16 cellular contexts compared by ENCODE assay signal in the genomic region with DNA sequence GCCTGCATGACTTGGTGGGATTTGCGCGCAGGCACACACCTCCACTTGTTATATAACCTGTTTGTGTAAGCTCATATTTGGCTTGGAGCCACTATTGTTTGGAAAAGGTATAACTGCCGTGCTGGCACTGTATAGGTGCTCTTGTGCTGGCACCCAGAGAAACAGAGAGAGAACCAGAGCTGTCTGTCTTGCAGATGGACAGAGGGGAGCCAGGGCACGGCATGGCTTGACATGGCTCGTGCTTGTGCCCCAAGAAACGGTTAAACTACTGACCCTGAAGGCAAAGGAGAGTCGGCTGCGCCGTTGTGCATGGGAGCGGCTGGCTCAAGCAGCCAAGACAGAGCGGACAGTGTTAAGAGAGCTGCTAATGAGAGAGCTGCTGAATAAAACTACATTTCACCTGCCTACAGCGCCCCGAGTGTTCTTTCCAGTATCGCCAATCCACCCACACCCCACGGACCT. TPM values are rescaled to one million over a fixed set of nuclear protein-coding genes. Genes with fewer than 3 reads are reported as not detected.
A peak's percentile ranks its signal among the peaks of the same experiment; 100 is the strongest.
DNase-seq lines count a peak whose midpoint lies in the region; ATAC-seq, FAIRE-seq and TF ChIP-seq lines count a peak whose summit lies in the region.
"Had no signal": no experiment of that assay in that cellular context is flagged by ENCODE, and none has a peak within 500 bp of the region (broad histone marks: within the 10 kb centered on the region; RNA-seq: fewer than 3 reads in every experiment).

No MANE protein-coding gene starts in this region.

- H3F3A ChIP-seq in GM23338 (replicated peaks; ENCODE audit: low read depth) (0 out of 2 replicates have a peak, but pooled peaks cover 6% of the 10 kb centered on the region), PC-3 (ENCODE audit: low read length, unreplicated experiment) (no peaks in the 10 kb centered on the region)

- no peaks in the 10 kb centered on the region for H3K9me3 Mint-ChIP-seq in GM23338
- H3K9me3 Mint-ChIP-seq in activated CD4-positive, alpha-beta T cell treated with anti-CD3 and anti-CD28 coated beads, Interleukin-2, amount 10 ng/mL, durations not matched to agents 24 days and 14 days, result no peaks in the 10 kb centered on the region
- H3K9me3 Mint-ChIP-seq: brain, neural progenitor cell had no signal

- H3K27ac Mint-ChIP-seq in GM23338, result peak overlapping the region; percentile 93
- H3K27ac Mint-ChIP-seq in activated CD4-positive, alpha-beta T cell treated with anti-CD3 and anti-CD28 coated beads, Interleukin-2, amount 10 ng/mL, durations not matched to agents 24 days and 14 days, result no peak overlapping the region
- H3K27ac Mint-ChIP-seq: brain, neural progenitor cell had no signal

- CTCF ChIA-PET in PC-3 (lab: Charles Lee), result no interaction called here

- H4K20me1 ChIP-seq in GM23338 (replicated peaks; ENCODE audit: insufficient read depth) (no peaks in the 10 kb centered on the region), PC-3 (ENCODE audit: low read length) (no peaks in the 10 kb centered on the region)

- H3K9me3 ChIP-seq in PC-3 (ENCODE audit: low read length), result no peaks in the 10 kb centered on the region
- H3K9me3 ChIP-seq: BE2C, right atrium auricular region had no signal

- intact Hi-C loops in PC-3 (cut with micrococcal nuclease), result no loop called here
- intact Hi-C loops in activated CD4-positive, alpha-beta T cell treated with anti-CD3 and anti-CD28 coated beads, Interleukin-2, amount 10 ng/mL, durations not matched to agents 24 days and 14 days (cut with micrococcal nuclease), result no loop called here

- FAIRE-seq in GM19239 (lab: Jason Lieb, UNC), result no peak

- H3K4me1 Mint-ChIP-seq in GM23338, result peaks cover 87% of the 10 kb centered on the region
- no peaks in the 10 kb centered on the region for H3K4me1 Mint-ChIP-seq in activated CD4-positive, alpha-beta T cell treated with anti-CD3 and anti-CD28 coated beads, Interleukin-2, amount 10 ng/mL, durations not matched to agents 24 days and 14 days
- H3K4me1 Mint-ChIP-seq: neural progenitor cell had no signal

- peak overlapping the region; percentile 53 for H3K27ac ChIP-seq in GM23338 (ENCODE audit: low read depth)
- no peak overlapping the region for H3K27ac ChIP-seq in PC-3 (ENCODE audit: low read length)
- H3K27ac ChIP-seq: neural progenitor cell, right atrium auricular region had no signal

- H2AFZ ChIP-seq in GM23338 (no peak overlapping the region), PC-3 (ENCODE audit: low read length) (no peak overlapping the region)
- H2AFZ ChIP-seq: neural progenitor cell had no signal

- H3K4me2 ChIP-seq in GM23338, result peak overlapping the region; percentile 60
- H3K4me2 ChIP-seq in PC-3 (ENCODE audit: low read length), result no peak overlapping the region
- H3K4me2 ChIP-seq: neural progenitor cell had no signal

- peaks cover 8% of the 10 kb centered on the region for H3K27me3 Mint-ChIP-seq in GM23338 (ENCODE audit: insufficient read depth, low read depth, poor library complexity)
- peaks cover 7% of the 10 kb centered on the region for H3K27me3 Mint-ChIP-seq in activated CD4-positive, alpha-beta T cell treated with anti-CD3 and anti-CD28 coated beads, Interleukin-2, amount 10 ng/mL, durations not matched to agents 24 days and 14 days

- H3K9ac ChIP-seq in PC-3 (ENCODE audit: low read length), result no peak overlapping the region
- H3K9ac ChIP-seq: neural progenitor cell had no signal

- H3K9me2 ChIP-seq in GM23338 (ENCODE audit: insufficient read depth) (no peaks in the 10 kb centered on the region), PC-3 (replicated peaks; ENCODE audit: low read length) (no peaks in the 10 kb centered on the region)

- H3K4me1 ChIP-seq in GM23338 (ENCODE audit: insufficient read depth) (peaks cover 80% of the 10 kb centered on the region), PC-3 (ENCODE audit: insufficient read depth, low read length) (peaks cover 17% of the 10 kb centered on the region)
- H3K4me1 ChIP-seq: right atrium auricular region had no signal

- TF ChIP-seq CTCF in GM23338 (conservative IDR thresholded peaks at IDR 0.05; ENCODE audit: low read depth in 2 of 2) (no peak; a peak in 1 of 4 replicates), PC-3 (conservative IDR thresholded peaks at IDR 0.05; ENCODE audit: low read depth, low read length) (no peak)

- POLR2A ChIA-PET in PC-3 (lab: Charles Lee; ENCODE audit: unreplicated experiment), result no interaction called here

- H3K36me3 ChIP-seq in GM23338 (ENCODE audit: insufficient read depth) (no peaks in the 10 kb centered on the region), PC-3 (ENCODE audit: low read depth, low read length) (no peaks in the 10 kb centered on the region)
- H3K36me3 ChIP-seq: neural progenitor cell, right atrium auricular region had no signal

- H3K79me2 ChIP-seq in GM23338 (replicated peaks; ENCODE audit: insufficient read depth) (peaks cover 66% of the 10 kb centered on the region), PC-3 (ENCODE audit: low read length) (no peaks in the 10 kb centered on the region)

- peaks cover 5% of the 10 kb centered on the region; the same call in 2 of the 3 replicates for H3K36me3 Mint-ChIP-seq in GM23338 (ENCODE audit: low read depth)
- H3K36me3 Mint-ChIP-seq in activated CD4-positive, alpha-beta T cell treated with anti-CD3 and anti-CD28 coated beads, Interleukin-2, amount 10 ng/mL, durations not matched to agents 24 days and 14 days (ENCODE audit: low read depth), result no peaks in the 10 kb centered on the region
- H3K36me3 Mint-ChIP-seq: brain, neural progenitor cell had no signal

- DNase-seq in GM23338 (ENCODE audit: low spot score), result no peak
- peak; percentile 62 for DNase-seq in NCI-H2029 treated with DMSO at 0.1 percent for 48 hours (lab: John Stamatoyannopoulos, UW)
- peak; percentile 24 for DNase-seq in PC-3
- peak; percentile 3 to 11 for DNase-seq in lung microvascular endothelial cell (ENCODE audit: low read depth in 2 of 2)
- DNase-seq in GM19239 (ENCODE audit: insufficient read length, low spot score), result no peak
- DNase-seq in activated CD4-positive, alpha-beta T cell treated with anti-CD3 and anti-CD28 coated beads, Interleukin-2, amount 10 ng/mL, durations not matched to agents 24 days and 14 days, result no peak
- DNase-seq: activated naive CD4-positive, alpha-beta T cell; BE2C; MV-4-11; trophoblast cell had no signal

- H3K4me3 ChIP-seq in GM23338 (no peak overlapping the region), PC-3 (ENCODE audit: low read length) (no peak overlapping the region)
- H3K4me3 ChIP-seq: lung, neural progenitor cell, right atrium auricular region had no signal

- H3K4me3 Mint-ChIP-seq in GM23338, result no peak overlapping the region
- H3K4me3 Mint-ChIP-seq in activated CD4-positive, alpha-beta T cell treated with anti-CD3 and anti-CD28 coated beads, Interleukin-2, amount 10 ng/mL, durations not matched to agents 24 days and 14 days, result no peak overlapping the region
- H3K4me3 Mint-ChIP-seq: brain, neural progenitor cell had no signal

- ATAC-seq in GM23338 (peak; percentile 25), PC-3 (no peak), HG03159 (IDR thresholded peaks at IDR 0.05; ENCODE audit: unreplicated experiment) (no peak), HG03460 (IDR thresholded peaks at IDR 0.05; ENCODE audit: unreplicated experiment) (no peak)

- H3K27me3 ChIP-seq in GM23338 (ENCODE audit: insufficient read depth), result no peaks in the 10 kb centered on the region
- H3K27me3 ChIP-seq in PC-3 (ENCODE audit: low read length), result no peaks in the 10 kb centered on the region
- H3K27me3 ChIP-seq: BE2C, neural progenitor cell, right atrium auricular region had no signal

- BruUV-seq in PC-3 (replicated peaks; lab: Mats Ljungman, UMichigan), result no TSS peak

RNA-seq across cellular contexts. Expression of gene RAPGEF5, which starts 23.2 kb away (rescaled TPM):
- total RNA-seq in GM23338 (2014; rRNA removed; shearing (Covaris generic)), result 13.1 and 17.7 TPM in 2 replicates
- polyA plus RNA-seq in GM23338 (2016; fragmentation: Nextera tagmentation; extraction: Ambion mirVana), result 6.3 and 7.1 TPM in 2 replicates
- total RNA-seq in PC-3 (2014; rRNA removed), result 5.6 and 10.8 TPM in 2 replicates
- 110 and 140 TPM in 2 replicates for total RNA-seq in lung microvascular endothelial cell
- 0.54 and 0.73 TPM in 2 replicates for total RNA-seq in activated CD4-positive, alpha-beta T cell treated with anti-CD3 and anti-CD28 coated beads, Interleukin-2, amount 10 ng/mL, durations not matched to agents 24 days and 14 days

Comparison
In these comparisons a context has a peak if more than half of its experiments do, and no peak if none do; other contexts are left out.
1. DNase-seq: peak in NCI-H2029 treated with DMSO at 0.1 percent for 48 hours (single experiment), PC-3 (single experiment) and lung microvascular endothelial cell (2 of 2); none in GM23338 (single experiment), GM19239 (single experiment) and activated CD4-positive, alpha-beta T cell treated with anti-CD3 and anti-CD28 coated beads, Interleukin-2, amount 10 ng/mL, durations not matched to agents 24 days and 14 days (single experiment).